Comparison of ENCODE assay signal across 8 cellular contexts in genomic region chr2:96138146-96139145, GRCh38. TPM values are rescaled to one million over a fixed set of nuclear protein-coding genes. Genes with fewer than 3 reads are reported as not detected.
A peak's percentile ranks its signal among the peaks of the same experiment; 100 is the strongest.
DNase-seq lines count a peak whose midpoint lies in the region; ATAC-seq, FAIRE-seq and TF ChIP-seq lines count a peak whose summit lies in the region.

ASTL (minus strand) TSS chr2:96138502; CDS start chr2:96138436, 66 bp downstream.

- no peaks in the 10 kb centered on the region for H3K9me3 ChIP-seq in right atrium auricular region
- H3K9me3 ChIP-seq in smooth muscle cell (replicated peaks; ENCODE audit: low read depth), result no peaks in the 10 kb centered on the region

- no peak within 1 kb of the TSS for H2AFZ ChIP-seq in smooth muscle cell (ENCODE audit: low read depth)

- H3K4me1 ChIP-seq in right atrium auricular region (peaks cover 0 to 3% of the 10 kb centered on the region in 2 donors), smooth muscle cell (ENCODE audit: low read depth) (no peaks in the 10 kb centered on the region)

- TF ChIP-seq CTCF in right atrium auricular region (IDR thresholded peaks at IDR 0.05) (peak; percentile 17 to 69), smooth muscle cell (IDR thresholded peaks at IDR 0.05; ENCODE audit: borderline replicate concordance, insufficient read depth, poor library complexity, severe bottlenecking) (peak; percentile 44)

- H3K79me2 ChIP-seq in smooth muscle cell (ENCODE audit: low read depth), result no peaks in the 10 kb centered on the region

- H4K20me1 ChIP-seq in smooth muscle cell (ENCODE audit: low read depth), result peaks cover 4% of the 10 kb centered on the region

- 15% methylated on average over 12 of the region's 17 CpGs for WGBS in smooth muscle cell (ENCODE audit: low lambda C conversion rate)

- ATAC-seq in HG02885 (IDR thresholded peaks at IDR 0.05; ENCODE audit: poor library complexity, unreplicated experiment), result peak; percentile 34

- H3K36me3 ChIP-seq in right atrium auricular region (no peaks in the 10 kb centered on the region), smooth muscle cell (ENCODE audit: low read depth) (no peaks in the 10 kb centered on the region)

- H3F3A ChIP-seq in smooth muscle cell (ENCODE audit: low read depth), result no peaks in the 10 kb centered on the region

- DNase-seq in EL, result peak; percentile 33
- DNase-seq in RCC 7860 (ENCODE audit: low spot score), result peak; percentile 8
- DNase-seq in activated naive CD4-positive, alpha-beta T cell treated with anti-CD3 and anti-CD28 coated beads, Interleukin-2, amount 50 U/mL, for 16 hours, result peak; percentile 70
- DNase-seq in right atrium auricular region (ENCODE audit: low spot score), result no peak
- DNase-seq in smooth muscle cell (lab: John Stamatoyannopoulos, UW; ENCODE audit: unreplicated experiment), result no peak
- no peak for DNase-seq in COLO829 (ENCODE audit: low spot score)
- DNase-seq in cortex of kidney (lab: John Stamatoyannopoulos, UW), result no peak

- no peak for FAIRE-seq in RCC 7860 (lab: Jason Lieb, UNC)

- H3K9ac ChIP-seq in smooth muscle cell (ENCODE audit: low read depth), result no peak within 1 kb of the TSS

- H3K4me2 ChIP-seq in smooth muscle cell, result no peak within 1 kb of the TSS

- H3K4me3 ChIP-seq in right atrium auricular region (no peak within 1 kb of the TSS), smooth muscle cell (no peak within 1 kb of the TSS)

- H3K27ac ChIP-seq in right atrium auricular region (no peak within 1 kb of the TSS), smooth muscle cell (ENCODE audit: low read depth) (no peak within 1 kb of the TSS)

- no peaks in the 10 kb centered on the region for H3K27me3 ChIP-seq in right atrium auricular region
- H3K27me3 ChIP-seq in smooth muscle cell (ENCODE audit: low read depth), result peaks cover 11% of the 10 kb centered on the region

RNA-seq across cellular contexts. Expression of gene ASTL, which starts in this region (rescaled TPM):
- not detected for total RNA-seq in right atrium auricular region
- total RNA-seq in smooth muscle cell, result 0.40 TPM in 1 of 2 replicates, not detected in the other
- polyA plus RNA-seq in smooth muscle cell, result 0.50 TPM in 1 of 2 replicates, not detected in the other

Comparison
In these comparisons a context has a peak if more than half of its experiments do, and no peak if none do; other contexts are left out.
1. DNase-seq: peak in EL (single experiment), RCC 7860 (single experiment) and activated naive CD4-positive, alpha-beta T cell treated with anti-CD3 and anti-CD28 coated beads, Interleukin-2, amount 50 U/mL, for 16 hours (single experiment); none in right atrium auricular region (single experiment), smooth muscle cell (single experiment), COLO829 (single experiment) and cortex of kidney (single experiment).